In the genomic region with DNA sequence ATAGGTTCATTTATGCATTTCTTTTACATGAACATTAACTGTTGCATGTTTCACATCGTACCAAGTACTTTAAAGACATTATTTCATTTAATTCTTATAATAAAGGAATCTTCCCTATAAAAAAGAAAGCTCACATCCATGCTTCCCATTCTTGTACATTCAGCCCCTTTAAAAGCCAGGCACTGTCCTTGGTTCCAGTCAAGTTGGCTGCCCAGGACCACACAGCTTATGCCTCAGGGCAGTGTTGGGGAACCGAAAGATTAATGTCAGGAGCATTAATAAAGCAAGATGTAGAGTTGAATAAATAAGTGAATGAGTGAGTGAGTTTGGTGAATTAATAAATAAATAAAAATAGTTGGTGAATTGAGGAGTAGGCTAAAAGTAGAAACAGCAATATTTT, we compare ENCODE assay signal across 5 cellular contexts.
"Had no signal": no experiment of that assay in that cellular context is flagged by ENCODE, and none has a peak within 500 bp of the region (broad histone marks: within the 10 kb centered on the region; RNA-seq: fewer than 3 reads in every experiment).

No MANE protein-coding gene starts in this region.

- H2AFZ ChIP-seq: GM23248 had no signal

- ATAC-seq: HepG2 had no signal

- DNase-seq: GM23248, GOT3, HCEC 1CT, KBM-7 had no signal

- H3K9ac ChIP-seq: GM23248 had no signal

- H3K27ac ChIP-seq: GM23248 had no signal

- H3K4me3 ChIP-seq: GM23248 had no signal
